ENCODE assay signal across 20 cellular contexts in the genomic region with DNA sequence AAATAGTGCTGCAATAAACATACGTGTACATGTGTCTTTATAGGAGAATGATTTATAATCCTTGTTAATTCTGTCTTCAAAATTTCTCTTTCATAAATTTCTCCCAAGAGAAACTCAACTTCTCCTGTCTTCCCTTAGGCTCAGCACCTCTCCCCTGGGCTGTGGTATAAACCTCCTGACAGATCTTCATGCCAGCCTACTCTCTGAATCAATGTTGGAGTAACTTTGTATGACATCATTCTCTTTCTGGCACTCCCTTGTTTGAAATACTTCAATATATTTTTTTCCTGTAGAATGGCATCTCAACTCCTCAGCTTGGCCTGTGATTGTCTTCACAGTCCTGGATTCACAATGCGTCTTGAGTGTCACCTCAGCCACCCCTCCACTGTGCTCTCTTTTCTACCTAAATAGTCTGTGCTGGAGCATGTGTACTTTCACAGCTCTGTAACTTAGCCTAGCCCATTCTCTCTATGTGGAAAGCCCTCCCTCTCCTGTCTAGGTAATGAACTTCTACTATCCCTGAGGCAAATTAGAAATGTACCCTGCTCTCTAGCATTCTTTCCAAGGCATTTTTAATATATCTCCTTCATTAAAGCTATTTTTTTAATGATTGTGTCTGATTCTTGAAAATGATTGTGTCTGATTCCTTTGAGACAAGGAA.
"Had no signal": no experiment of that assay in that cellular context is flagged by ENCODE, and none has a peak within 500 bp of the region (broad histone marks: within the 10 kb centered on the region; RNA-seq: fewer than 3 reads in every experiment).

No MANE protein-coding gene starts in this region.

- H3K4me1 ChIP-seq: gastrocnemius medialis, uterus had no signal

- DNase-seq: activated CD4-positive, alpha-beta T cell treated with anti-CD3 and anti-CD28 coated beads, Interleukin-2, amount 10 ng/mL, durations not matched to agents 7 days and 5 days; activated CD8-positive, alpha-beta T cell treated with anti-CD3 and anti-CD28 coated beads, Interleukin-2, amount 10 ng/mL, durations not matched to agents 7 days and 5 days; activated naive CD4-positive, alpha-beta T cell treated with anti-CD3 and anti-CD28 coated beads for 36 hours; activated naive CD8-positive, alpha-beta T cell treated with anti-CD3 and anti-CD28 coated beads, Interleukin-2, amount 50 U/mL, for 24 hours; activated T-cell treated with anti-CD3 and anti-CD28 coated beads, Interleukin-2, amount 50 U/mL, for 24 hours; aorta; brain microvascular endothelial cell; central memory CD4-positive, alpha-beta T cell; dorsolateral prefrontal cortex; gastrocnemius medialis; left ventricle myocardium inferior; mammary epithelial cell; naive B cell; stimulated activated CD4-positive, alpha-beta T cell treated with anti-CD3 and anti-CD28 coated beads, Interleukin-2, amount 100 ng/mL, for 24 hours; stimulated activated naive CD8-positive, alpha-beta T cell treated with anti-CD3 and anti-CD28 coated beads, Interleukin-15, Interleukin-2, amounts not matched to agents 100 U/mL and 50 U/mL, for 24 hours; uterus had no signal

- H3K4me3 ChIP-seq: dorsolateral prefrontal cortex, gastrocnemius medialis, left ventricle myocardium inferior, right atrium auricular region, tibial nerve, uterus had no signal

- H3K27me3 ChIP-seq: brain microvascular endothelial cell, gastrocnemius medialis, right atrium auricular region, tibial nerve, uterus had no signal

- H3K27ac ChIP-seq: brain microvascular endothelial cell, dorsolateral prefrontal cortex, gastrocnemius medialis, left ventricle myocardium inferior, right atrium auricular region, tibial nerve, uterus had no signal

- H3K36me3 ChIP-seq: brain microvascular endothelial cell, gastrocnemius medialis, left ventricle myocardium inferior, right atrium auricular region, tibial nerve, uterus had no signal

- ATAC-seq: activated CD4-positive, CD25-positive, alpha-beta regulatory T cell treated with anti-CD3 and anti-CD28 coated beads, Interleukin-2, amount 50 U/mL, for 24 hours; activated CD8-positive, alpha-beta T cell treated with anti-CD3 and anti-CD28 coated beads, Interleukin-2, amount 10 ng/mL, durations not matched to agents 7 days and 5 days; activated naive CD8-positive, alpha-beta T cell treated with anti-CD3 and anti-CD28 coated beads, Interleukin-2, amount 50 U/mL, for 24 hours; gastrocnemius medialis; stimulated activated naive CD8-positive, alpha-beta T cell treated with anti-CD3 and anti-CD28 coated beads, Interleukin-15, Interleukin-2, amounts not matched to agents 100 U/mL and 50 U/mL, for 24 hours had no signal

- H3K9me3 ChIP-seq: gastrocnemius medialis, left ventricle myocardium inferior, right atrium auricular region, tibial nerve, uterus had no signal

- FAIRE-seq: colon had no signal
